ENCODE assay signal across 7 cellular contexts in the genomic region with DNA sequence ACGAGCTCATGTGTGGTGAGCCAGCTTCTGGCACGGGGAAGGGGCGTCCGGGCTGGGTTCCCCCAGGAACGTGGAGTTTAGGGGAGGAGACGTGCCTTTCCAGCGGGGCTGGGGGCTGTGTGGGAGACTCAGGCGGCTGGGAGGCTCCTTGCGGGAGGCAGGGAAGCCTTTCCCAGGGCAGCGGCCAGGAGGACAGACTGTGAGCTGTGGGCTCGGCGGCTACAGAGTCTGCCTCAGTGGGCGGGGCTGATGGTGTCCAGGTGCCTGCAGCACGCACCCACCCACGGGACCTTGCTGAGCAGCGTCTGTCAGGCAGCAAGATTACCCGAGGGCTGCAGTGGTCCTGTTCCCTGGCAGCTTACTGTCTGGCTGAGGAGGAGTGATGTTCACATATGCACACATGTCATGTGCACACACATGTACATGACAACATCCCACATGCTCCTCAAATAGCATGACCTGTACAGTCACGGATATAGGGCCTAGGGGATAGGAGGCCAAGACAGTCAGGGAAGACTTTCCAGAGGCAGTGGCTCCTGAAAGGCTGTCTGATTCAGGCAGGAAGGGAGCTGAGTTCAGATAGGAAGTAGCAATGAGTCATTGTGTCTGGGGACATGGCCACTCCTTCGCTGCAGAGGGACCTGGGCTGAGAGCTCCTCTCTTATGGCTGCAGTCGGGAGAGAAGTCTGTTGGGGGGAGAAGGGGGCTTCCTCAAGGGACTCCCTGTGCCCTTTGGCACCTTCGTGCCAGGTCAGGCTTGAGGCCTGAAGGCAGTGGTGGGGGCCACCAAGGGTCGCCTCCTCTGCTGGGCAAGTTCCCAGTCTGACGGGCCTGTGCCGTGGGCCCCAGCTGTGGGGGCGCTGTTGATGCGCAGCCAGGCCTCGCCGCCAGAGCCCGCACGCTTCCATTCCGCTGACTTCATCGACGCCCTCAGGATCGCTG. TPM values are rescaled to one million over a fixed set of nuclear protein-coding genes. Genes with fewer than 3 reads are reported as not detected.
DNase-seq lines count a peak whose midpoint lies in the region; ATAC-seq and TF ChIP-seq lines count a peak whose summit lies in the region.

No MANE protein-coding gene starts in this region.

- intact Hi-C loops in cardiac septum (cut with DNase I): loop anchor here (5.0 kb wide), 1 partner anchor 40 kb away; no protein-coding TSS in a partner anchor

- peak; percentile 35 for DNase-seq in HPDE6-E6E7 (ENCODE audit: extremely low spot score)
- DNase-seq in UCSD-AML1 (lab: John Stamatoyannopoulos, UW; ENCODE audit: unreplicated experiment): peak; percentile 43
- peak; percentile 84 for DNase-seq in cardiac septum (ENCODE audit: low spot score)
- DNase-seq in stromal cell of bone marrow (ENCODE audit: low read depth): peak; percentile 74
- no peak for DNase-seq in DMS153 treated with DMSO at 0.1 percent for 48 hours (lab: John Stamatoyannopoulos, UW; ENCODE audit: unreplicated experiment)
- DNase-seq in GM20000 (ENCODE audit: low spot score): no peak

- TF ChIP-seq CTCF in GM20000 (IDR thresholded peaks at IDR 0.05; ENCODE audit: extremely low read depth, missing control alignments): no peak

- ATAC-seq in HG02588 (IDR thresholded peaks at IDR 0.05; ENCODE audit: unreplicated experiment): no peak

RNA-seq across cellular contexts. Expression of a gene that starts 23.3 kb away (rescaled TPM):
- total RNA-seq in cardiac septum: 92.4 TPM

Comparison
In these comparisons a context has a peak if more than half of its experiments do, and no peak if none do; other contexts are left out.
1. DNase-seq: peak in HPDE6-E6E7 (single experiment), UCSD-AML1 (single experiment), cardiac septum (single experiment) and stromal cell of bone marrow (single experiment); none in DMS153 treated with DMSO at 0.1 percent for 48 hours (single experiment) and GM20000 (single experiment).